ENCODE assay signal across 12 cellular contexts in genomic region chr1:21942969-21943640, GRCh38. TPM values are rescaled to one million over a fixed set of nuclear protein-coding genes. Genes with fewer than 3 reads are reported as not detected.
DNase-seq lines count a peak whose midpoint lies in the region; ATAC-seq and TF ChIP-seq lines count a peak whose summit lies in the region.
"Not testable (repeated sequence)": the region's sequence is repeated elsewhere in the genome, so short reads cannot be mapped to it uniquely, and the experiment has no call there.
"Had no signal": no experiment of that assay in that cellular context is flagged by ENCODE, and none has a peak within 500 bp of the region (broad histone marks: within the 10 kb centered on the region; RNA-seq: fewer than 3 reads in every experiment).

No MANE protein-coding gene starts in this region.

- H3K4me1 Mint-ChIP-seq in progenitor cell of endocrine pancreas (ENCODE audit: low read depth), result peaks cover 35% of the 10 kb centered on the region

- not testable (repeated sequence) for H3K9me3 ChIP-seq in adipocyte (ENCODE audit: control insufficient read depth, low read length); lung (ENCODE audit: control insufficient read depth in 2 of 2, insufficient read depth in 1 of 2, low read length in 1 of 2); transverse colon

- not testable (repeated sequence) for H3K27me3 Mint-ChIP-seq in progenitor cell of endocrine pancreas

- DNase-seq in GM03348 (ENCODE audit: low spot score), result peak; percentile 33
- DNase-seq in OCI-M1 (lab: John Stamatoyannopoulos, UW), result peak; percentile 48
- peak; percentile 36 for DNase-seq in adipocyte (ENCODE audit: low read depth)
- not testable (repeated sequence) for DNase-seq in coronary artery (ENCODE audit: low spot score); lung (ENCODE audit: low spot score); progenitor cell of endocrine pancreas (ENCODE audit: low spot score, unreplicated experiment); transverse colon
- DNase-seq in glomerular visceral epithelial cell (ENCODE audit: extremely low spot score), result peak; percentile 30

- not testable (repeated sequence) for TF ChIP-seq CTCF in coronary artery (IDR thresholded peaks at IDR 0.05); lung (IDR thresholded peaks at IDR 0.05; ENCODE audit: control extremely low read depth, extremely low read depth); progenitor cell of endocrine pancreas (IDR thresholded peaks at IDR 0.05; ENCODE audit: unreplicated experiment); transverse colon (IDR thresholded peaks at IDR 0.05)

- not testable (repeated sequence) for H3K36me3 ChIP-seq in adipocyte (ENCODE audit: control insufficient read depth, insufficient read depth, low read length, severe bottlenecking); lung (ENCODE audit: control insufficient read depth in 2 of 2, insufficient read depth in 2 of 2, low read length in 2 of 2); transverse colon

- in situ Hi-C loops in transverse colon (cut with MboI; ENCODE audit: low pct_ligation_motif_present in 1 of 4, low pct_unique_long_range_greater_than_20kb in 1 of 4, low sequenced_read_pairs in 3 of 4), result not testable (repeated sequence)

- H3K4me1 ChIP-seq in adipocyte (ENCODE audit: control insufficient read depth, insufficient read depth, low read length), result peaks cover 31% of the 10 kb centered on the region
- peaks cover 20 to 22% of the 10 kb centered on the region in 2 donors for H3K4me1 ChIP-seq in lung (ENCODE audit: control insufficient read depth in 2 of 2, insufficient read depth in 2 of 2, low read length in 2 of 2)
- peaks cover 7 to 31% (median 27%) of the 10 kb centered on the region in 4 donors for H3K4me1 ChIP-seq in transverse colon

- H3K9me3 Mint-ChIP-seq in progenitor cell of endocrine pancreas (ENCODE audit: low read depth), result not testable (repeated sequence)

- H3K27ac ChIP-seq in coronary artery (peak overlapping the region; percentile 66 to 99), lung (ENCODE audit: low read depth in 1 of 2, low read length in 1 of 2) (peak overlapping the region; percentile 19 to 86), transverse colon (peak overlapping the region; percentile 80 to 98 (median 85))

- H3K36me3 Mint-ChIP-seq in progenitor cell of endocrine pancreas (ENCODE audit: insufficient read depth), result not testable (repeated sequence)

- WGBS in lung, 2 donors, result 69 to 74% methylated on average over 18 of the region's 18 CpGs
- WGBS in transverse colon (ENCODE audit: low coverage in 1 of 2), 2 donors, result 48 to 71% methylated on average over 10 to 18 of the region's 18 CpGs

- intact Hi-C loops in transverse colon (cut with DNase I; ENCODE audit: low total_unique reads), result not testable (repeated sequence)

- not testable (repeated sequence) for H3K9ac ChIP-seq in adipocyte (ENCODE audit: low read length)

- not testable (repeated sequence) for H3K4me3 Mint-ChIP-seq in progenitor cell of endocrine pancreas (ENCODE audit: low read depth)

- peak; percentile 15 for ATAC-seq in lung (ENCODE audit: insufficient read depth, low FRiP score)

- H3K4me3 ChIP-seq in adipocyte (ENCODE audit: low read length); coronary artery; lung; transverse colon: not testable (repeated sequence)

- not testable (repeated sequence) for TF ChIP-seq POLR2A in transverse colon (IDR thresholded peaks at IDR 0.05)

- H3K27me3 ChIP-seq in adipocyte (replicated peaks; ENCODE audit: control insufficient read depth, insufficient read depth, low read length); lung (ENCODE audit: control insufficient read depth, insufficient read depth); transverse colon: not testable (repeated sequence)

- TF ChIP-seq EP300 in transverse colon (IDR thresholded peaks at IDR 0.05; ENCODE audit: low read depth), result not testable (repeated sequence)

- H3K27ac Mint-ChIP-seq in progenitor cell of endocrine pancreas, result peak overlapping the region; percentile 82

RNA-seq across cellular contexts. Expression of gene HSPG2, which starts 6.0 kb away (rescaled TPM):
- 100 to 1,000 TPM; 180 to 335 TPM for total RNA-seq in lung
- polyA plus RNA-seq in lung, result 100 to 1,000 TPM in 1 of 2 donors, 10 to 100 TPM in 1; 58.0 to 100 TPM
- 656 and 657 TPM in 2 replicates for total RNA-seq in progenitor cell of endocrine pancreas
- total RNA-seq in transverse colon, result 100 to 1,000 TPM; 107 to 343 (median 228) TPM
- polyA plus RNA-seq: CD4-positive, alpha-beta memory T cell had no signal

RNA-seq across cellular contexts. Expression of gene CELA3B, which starts 33.7 kb away (rescaled TPM):
- total RNA-seq in lung (1 to 10 TPM in 1 of 2 donors, not detected in 1; 6.7 TPM), progenitor cell of endocrine pancreas (0.58 TPM in 1 of 2 replicates, not detected in the other), transverse colon (not detected)
- under 1 TPM; 0.18 to 0.37 TPM for polyA plus RNA-seq in lung
- total RNA-seq: activated CD4-positive, alpha-beta T cell treated with anti-CD3 and anti-CD28 coated beads for 36 hours; activated CD8-positive, alpha-beta memory T cell treated with anti-CD3 and anti-CD28 coated beads for 36 hours; activated naive CD4-positive, alpha-beta T cell treated with anti-CD3 and anti-CD28 coated beads for 36 hours; CD4-positive, alpha-beta memory T cell had no signal
- polyA plus RNA-seq: CD4-positive, alpha-beta memory T cell had no signal

RNA-seq across cellular contexts. Expression of gene CELA3A, which starts 58.4 kb away (rescaled TPM):
- total RNA-seq in lung, result 10 to 100 TPM in 1 of 2 donors, not detected in 1; 11.7 TPM
- polyA plus RNA-seq in lung, result under 1 TPM; 0.26 to 0.92 TPM
- total RNA-seq in progenitor cell of endocrine pancreas, result 1.5 and 3.1 TPM in 2 replicates
- not detected for total RNA-seq in transverse colon
- total RNA-seq: activated CD4-positive, alpha-beta T cell treated with anti-CD3 and anti-CD28 coated beads for 36 hours; activated CD8-positive, alpha-beta memory T cell treated with anti-CD3 and anti-CD28 coated beads for 36 hours; activated naive CD4-positive, alpha-beta T cell treated with anti-CD3 and anti-CD28 coated beads for 36 hours; CD4-positive, alpha-beta memory T cell had no signal
- polyA plus RNA-seq: CD4-positive, alpha-beta memory T cell had no signal
